Comparison of ENCODE assay signal across 9 cellular contexts in the genomic region with DNA sequence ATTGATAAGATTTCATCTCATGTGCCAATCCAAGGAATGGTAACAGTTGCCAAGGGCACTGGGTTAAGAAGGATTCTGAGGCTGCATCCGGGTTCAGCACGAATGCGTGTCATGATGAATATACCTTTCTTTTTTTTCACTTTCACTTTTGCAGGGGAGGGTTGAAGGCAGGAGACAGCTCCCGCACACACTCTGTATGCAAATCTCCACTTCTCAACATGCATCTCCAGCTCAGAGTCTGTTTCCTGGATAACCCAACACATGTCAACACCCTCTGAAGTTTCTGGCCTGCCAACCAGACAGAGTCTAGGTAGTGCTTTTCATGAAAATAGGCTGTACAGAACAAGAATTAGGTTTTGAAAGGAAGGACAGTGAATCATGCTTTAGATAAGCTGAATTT. TPM values are rescaled to one million over a fixed set of nuclear protein-coding genes. Genes with fewer than 3 reads are reported as not detected.
DNase-seq lines count a peak whose midpoint lies in the region; ATAC-seq and TF ChIP-seq lines count a peak whose summit lies in the region.
"Had no signal": no experiment of that assay in that cellular context is flagged by ENCODE, and none has a peak within 500 bp of the region (broad histone marks: within the 10 kb centered on the region; RNA-seq: fewer than 3 reads in every experiment).

No MANE protein-coding gene starts in this region.

- no peak overlapping the region for H3K4me3 ChIP-seq in mucosa of stomach (ENCODE audit: low read length)
- H3K4me3 ChIP-seq in hepatocyte, result no peak overlapping the region

- H3K27ac ChIP-seq in hepatocyte, result no peak overlapping the region

- no peak for TF ChIP-seq CTCF in hepatocyte (IDR thresholded peaks at IDR 0.05; ENCODE audit: poor library complexity)

- H3K36me3 ChIP-seq in mucosa of stomach (ENCODE audit: control insufficient read depth, insufficient read depth, low read length) (peaks cover 19% of the 10 kb centered on the region), hepatocyte (replicated peaks; ENCODE audit: insufficient read depth, low read depth) (peaks cover 3% of the 10 kb centered on the region)

- whole genome bisulfite sequencing in hepatocyte (ENCODE audit: low lambda C conversion rate, missing lambda C conversion rate), result 100% methylated on average over 4 of the region's 4 CpGs

- H3K9me3 ChIP-seq in mucosa of stomach (ENCODE audit: control insufficient read depth, low read length) (no peaks in the 10 kb centered on the region), hepatocyte (ENCODE audit: low read depth) (no peaks in the 10 kb centered on the region)

- H4K20me1 ChIP-seq in hepatocyte (ENCODE audit: insufficient read depth, poor library complexity, severe bottlenecking), result no peaks in the 10 kb centered on the region

- no peaks in the 10 kb centered on the region for H3K9me2 ChIP-seq in hepatocyte (replicated peaks; ENCODE audit: insufficient read depth)

- H3K4me1 ChIP-seq in mucosa of stomach (ENCODE audit: control insufficient read depth, insufficient read depth, low read length) (peaks cover 38% of the 10 kb centered on the region), hepatocyte (ENCODE audit: insufficient read depth) (peaks cover 8% of the 10 kb centered on the region)

- peak; percentile 100 for ATAC-seq in GM18861 (IDR thresholded peaks at IDR 0.05; ENCODE audit: unreplicated experiment)
- peak; percentile 99 for ATAC-seq in GM21786 (IDR thresholded peaks at IDR 0.05; ENCODE audit: unreplicated experiment)
- ATAC-seq in HG03575 (IDR thresholded peaks at IDR 0.05; ENCODE audit: extremely low read depth, insufficient number of reproducible peaks, low FRiP score, unreplicated experiment), result peak; percentile 84

- peaks cover 13% of the 10 kb centered on the region for H3K79me2 ChIP-seq in hepatocyte

- H3K4me2 ChIP-seq in hepatocyte, result no peak overlapping the region

- H3K9ac ChIP-seq in mucosa of stomach (ENCODE audit: low read length), result peak overlapping the region; percentile 4

- H3K27me3 ChIP-seq in mucosa of stomach (ENCODE audit: control insufficient read depth, insufficient read depth, low read length) (no peaks in the 10 kb centered on the region), hepatocyte (no peaks in the 10 kb centered on the region)

- DNase-seq in HT-29 (ENCODE audit: low spot score) (no peak), hepatocyte (ENCODE audit: low spot score) (no peak), NCI-H1417 (lab: John Stamatoyannopoulos, UW) (no peak)
- DNase-seq in activated CD8-positive, alpha-beta memory T cell treated with anti-CD3 and anti-CD28 coated beads, Interleukin-2, amount 50 U/mL, for 48 hours, result no peak

- H2AFZ ChIP-seq in hepatocyte, result no peak overlapping the region

RNA-seq across cellular contexts. Expression of a gene that starts 21.6 kb away (rescaled TPM):
- total RNA-seq in HT-29 (2014; rRNA removed; shearing (Covaris generic)), result 8.1 and 8.5 TPM in 2 replicates
- 55.4 and 55.7 TPM in 2 replicates for total RNA-seq in hepatocyte
- polyA plus RNA-seq in hepatocyte, result 54.0 and 67.3 TPM in 2 replicates

RNA-seq across cellular contexts. Expression of a gene that starts 45.7 kb away (rescaled TPM):
- not detected in 2 replicates for total RNA-seq in HT-29 (2014; rRNA removed; shearing (Covaris generic))
- 9.0 and 12.0 TPM in 2 replicates for total RNA-seq in hepatocyte
- polyA plus RNA-seq in hepatocyte, result 17.3 and 28.9 TPM in 2 replicates
- total RNA-seq: MCF 10A had no signal
